In genomic region chr13:41418751-41419150, GRCh38 we compare ENCODE assay signal across 17 cellular contexts. TPM values are rescaled to one million over a fixed set of nuclear protein-coding genes. Genes with fewer than 3 reads are reported as not detected.
A peak's percentile ranks its signal among the peaks of the same experiment; 100 is the strongest.
DNase-seq lines count a peak whose midpoint lies in the region; ATAC-seq and TF ChIP-seq lines count a peak whose summit lies in the region.
"Had no signal": no experiment of that assay in that cellular context is flagged by ENCODE, and none has a peak within 500 bp of the region (broad histone marks: within the 10 kb centered on the region; RNA-seq: fewer than 3 reads in every experiment).

No MANE protein-coding gene starts in this region.

- H3K27me3 Mint-ChIP-seq in activated CD4-positive, alpha-beta T cell treated with anti-CD3 and anti-CD28 coated beads, Interleukin-2, amount 10 ng/mL, durations not matched to agents 24 days and 14 days = peaks cover 3% of the 10 kb centered on the region
- H3K27me3 Mint-ChIP-seq: CD4-positive, alpha-beta memory T cell had no signal

- H2AK5ac ChIP-seq in IMR-90 (ENCODE audit: low read depth, low read length) = no peak overlapping the region; the same call in 1 of the 2 replicates

- H2AFZ ChIP-seq in DND-41 (ENCODE audit: low read depth, low read length) = no peak overlapping the region
- no peak overlapping the region for H2AFZ ChIP-seq in IMR-90 (replicated peaks; ENCODE audit: low read length, poor library complexity)

- H3K56ac ChIP-seq in IMR-90 (ENCODE audit: extremely low read depth, insufficient read depth, low read length) = no peak overlapping the region

- TF ChIP-seq CTCF in DND-41 (IDR thresholded peaks at IDR 0.05; ENCODE audit: borderline replicate concordance, extremely low read depth, low read length, poor library complexity, severe bottlenecking) (no peak), IMR-90 (conservative IDR thresholded peaks at IDR 0.05; ENCODE audit: low read depth, low read length) (no peak), epithelial cell of esophagus (IDR thresholded peaks at IDR 0.05; ENCODE audit: insufficient read depth, low read depth, low read length, missing control alignments) (no peak)

- no peak overlapping the region for H3K4me3 ChIP-seq in DND-41 (ENCODE audit: low read depth in 1 of 2, low read length in 2 of 2)
- H3K4me3 ChIP-seq in IMR-90 (ENCODE audit: insufficient read depth, low read depth, low read length) = no peak overlapping the region
- no peak overlapping the region for H3K4me3 ChIP-seq in epithelial cell of esophagus (ENCODE audit: low read length)
- H3K4me3 ChIP-seq: GM12878, HAP-1 had no signal

- no peaks in the 10 kb centered on the region for H3K36me3 Mint-ChIP-seq in activated CD4-positive, alpha-beta T cell treated with anti-CD3 and anti-CD28 coated beads, Interleukin-2, amount 10 ng/mL, durations not matched to agents 24 days and 14 days (ENCODE audit: low read depth)
- H3K36me3 Mint-ChIP-seq: CD4-positive, alpha-beta memory T cell had no signal

- no peak for TF ChIP-seq RAD21 in IMR-90 (IDR thresholded peaks at IDR 0.05; ENCODE audit: low read length)

- intact Hi-C loops in activated CD4-positive, alpha-beta T cell treated with anti-CD3 and anti-CD28 coated beads, Interleukin-2, amount 10 ng/mL, durations not matched to agents 24 days and 14 days (cut with micrococcal nuclease) = no loop called here
- intact Hi-C loops in IMR-90 (cut with micrococcal nuclease) = no loop called here

- no peak overlapping the region for H4K91ac ChIP-seq in IMR-90 (ENCODE audit: insufficient read depth, low read depth, low read length)

- H3K18ac ChIP-seq in IMR-90 (ENCODE audit: low read depth, low read length) = peak overlapping the region; percentile 52; the same call in 1 of the 2 replicates

- no peak overlapping the region for H2BK5ac ChIP-seq in IMR-90 (ENCODE audit: low read depth, low read length, poor library complexity, severe bottlenecking)

- H4K8ac ChIP-seq in IMR-90 (ENCODE audit: low read depth in 2 of 2, low read length in 2 of 2) = no peak overlapping the region

- BruUV-seq in IMR-90 (replicated peaks; lab: Mats Ljungman, UMichigan) = no TSS peak

- no peak for TF ChIP-seq POLR2A in IMR-90 (IDR thresholded peaks at IDR 0.05; ENCODE audit: low read depth, low read length)

- H3K4me1 ChIP-seq in DND-41 (ENCODE audit: insufficient read depth, low read length) (peaks cover 16% of the 10 kb centered on the region), IMR-90 (ENCODE audit: control insufficient read depth, insufficient read depth, low read length) (peaks cover 2% of the 10 kb centered on the region)
- H3K4me1 ChIP-seq: Caco-2, HAP-1 had no signal

- dilution Hi-C loops in IMR-90 (cut with HindIII; ENCODE audit: low sequenced_read_pairs, unreplicated experiment) = no loop called here

- no peaks in the 10 kb centered on the region for H3K4me1 Mint-ChIP-seq in activated CD4-positive, alpha-beta T cell treated with anti-CD3 and anti-CD28 coated beads, Interleukin-2, amount 10 ng/mL, durations not matched to agents 24 days and 14 days
- H3K4me1 Mint-ChIP-seq: CD4-positive, alpha-beta memory T cell had no signal

- no peak overlapping the region for H3K27ac Mint-ChIP-seq in activated CD4-positive, alpha-beta T cell treated with anti-CD3 and anti-CD28 coated beads, Interleukin-2, amount 10 ng/mL, durations not matched to agents 24 days and 14 days
- H3K27ac Mint-ChIP-seq: CD4-positive, alpha-beta memory T cell had no signal

- H2BK120ac ChIP-seq in IMR-90 (ENCODE audit: low read depth, low read length) = no peak overlapping the region

- 83% methylated on average over 1 of the region's 2 CpGs; no CpG with 5 or more reads in 1 of the 2 experiments for whole genome bisulfite sequencing in IMR-90 (ENCODE audit: extremely low coverage in 2 of 2, insufficient read length in 1 of 2), 2 experiments

- POLR2A ChIA-PET in IMR-90 (lab: Charles Lee; ENCODE audit: unreplicated experiment) = no interaction called here

- in situ Hi-C loops in IMR-90 (cut with MboI; ENCODE audit: low sequenced_read_pairs) = no loop called here

- no peak overlapping the region for H2BK20ac ChIP-seq in IMR-90 (ENCODE audit: low read depth, low read length)

- H3K79me1 ChIP-seq in IMR-90 (ENCODE audit: low read depth in 1 of 2, low read length in 2 of 2) = no peaks in the 10 kb centered on the region

- no peaks in the 10 kb centered on the region for H3K79me2 ChIP-seq in DND-41 (ENCODE audit: insufficient read depth, low read length)

- no peaks in the 10 kb centered on the region for H3K9me3 ChIP-seq in DND-41 (ENCODE audit: insufficient read depth, low read length, severe bottlenecking)
- H3K9me3 ChIP-seq in IMR-90 (ENCODE audit: control insufficient read depth, insufficient read depth, low read length) = peaks cover 6% of the 10 kb centered on the region
- H3K9me3 ChIP-seq: Caco-2, HAP-1 had no signal

- H3K27ac ChIP-seq in DND-41 (ENCODE audit: low read length) (peak overlapping the region; percentile 2; the same call in 1 of the 2 replicates), IMR-90 (ENCODE audit: insufficient read depth, low read length) (no peak overlapping the region)

- no peak overlapping the region for H3K14ac ChIP-seq in IMR-90 (replicated peaks; ENCODE audit: low read depth, low read length)

- H3K9me1 ChIP-seq in IMR-90 (ENCODE audit: insufficient read depth, low read length) = no peaks in the 10 kb centered on the region

- no peaks in the 10 kb centered on the region for H3K9me3 Mint-ChIP-seq in activated CD4-positive, alpha-beta T cell treated with anti-CD3 and anti-CD28 coated beads, Interleukin-2, amount 10 ng/mL, durations not matched to agents 24 days and 14 days

- H3K27me3 ChIP-seq in DND-41 (ENCODE audit: insufficient read depth, low read length, poor library complexity) (no peaks in the 10 kb centered on the region), IMR-90 (ENCODE audit: control insufficient read depth, insufficient read depth, low read length) (peaks cover 2% of the 10 kb centered on the region; the same call in 1 of the 2 replicates)

- H4K5ac ChIP-seq in IMR-90 (ENCODE audit: low read depth, low read length) = no peak overlapping the region

- H4K20me1 ChIP-seq in DND-41 (ENCODE audit: insufficient read depth, low read length) (no peaks in the 10 kb centered on the region), IMR-90 (ENCODE audit: insufficient read depth, low read length) (no peaks in the 10 kb centered on the region)

- H3K23ac ChIP-seq in IMR-90 (ENCODE audit: low read depth, low read length) = no peak overlapping the region

- no peak overlapping the region for H2AK9ac ChIP-seq in IMR-90 (replicated peaks; ENCODE audit: low read depth, low read length, poor library complexity)

- H3K4me2 ChIP-seq in DND-41 (ENCODE audit: insufficient read depth, low read length) = no peak overlapping the region
- no peak overlapping the region for H3K4me2 ChIP-seq in IMR-90 (ENCODE audit: low read depth, low read length)

- H3K4me3 Mint-ChIP-seq in activated CD4-positive, alpha-beta T cell treated with anti-CD3 and anti-CD28 coated beads, Interleukin-2, amount 10 ng/mL, durations not matched to agents 24 days and 14 days = no peak overlapping the region
- H3K4me3 Mint-ChIP-seq: CD4-positive, alpha-beta memory T cell had no signal

- H3K36me3 ChIP-seq in DND-41 (ENCODE audit: insufficient read depth, low read length) = no peaks in the 10 kb centered on the region
- H3K36me3 ChIP-seq in IMR-90 (ENCODE audit: control insufficient read depth, insufficient read depth, low read length) = no peaks in the 10 kb centered on the region
- H3K36me3 ChIP-seq: HAP-1 had no signal

- H3K4ac ChIP-seq in IMR-90 (ENCODE audit: low read depth, low read length) = peak overlapping the region; percentile 23; the same call in 1 of the 2 replicates

- no peak for ATAC-seq in DND-41 (ENCODE audit: insufficient read depth, low read depth)
- ATAC-seq in IMR-90 (ENCODE audit: low read depth) = no peak
- ATAC-seq: GM12878 had no signal

- no peak overlapping the region for H2BK15ac ChIP-seq in IMR-90 (ENCODE audit: low read depth, low read length)

- peak; percentile 21 for DNase-seq in activated CD4-positive, alpha-beta T cell treated with anti-CD3 and anti-CD28 coated beads, Interleukin-2, amount 10 ng/mL, durations not matched to agents 24 days and 14 days
- no peak for DNase-seq in activated CD4-positive, alpha-beta T cell treated with anti-CD3 and anti-CD28 coated beads for 4 hours
- no peak for DNase-seq in DND-41
- DNase-seq in IMR-90 = no peak
- DNase-seq in epithelial cell of esophagus (ENCODE audit: low read depth) = peak; percentile 41
- DNase-seq in NCI-H1105 (lab: John Stamatoyannopoulos, UW) = no peak
- DNase-seq in GM19240 (ENCODE audit: insufficient read length, low spot score) = no peak
- DNase-seq: C1 segment of cervical spinal cord; Caco-2; CD4-positive, alpha-beta memory T cell; DMS153; GDM1; GOT3 had no signal

- H3K9ac ChIP-seq in DND-41 (ENCODE audit: low read depth, low read length) = no peak overlapping the region
- H3K9ac ChIP-seq in IMR-90 (ENCODE audit: low read depth, low read length) = no peak overlapping the region

- CTCF ChIA-PET in IMR-90 (lab: Yijun Ruan, JAX) = no interaction called here

TF ChIP-seq in IMR-90, 13 proteins besides CTCF, POLR2A, EP300 and RAD21 (continues in another document):
- no peak for TF ChIP-seq MAZ (IDR thresholded peaks at IDR 0.05; ENCODE audit: borderline replicate concordance, low read depth, low read length)
- TF ChIP-seq NFE2L2 (IDR thresholded peaks at IDR 0.05; ENCODE audit: low read depth, low read length) = no peak
- TF ChIP-seq CEBPB (IDR thresholded peaks at IDR 0.05; ENCODE audit: low read depth, low read length) = no peak
- TF ChIP-seq MXI1 (IDR thresholded peaks at IDR 0.05; ENCODE audit: borderline replicate concordance, low read depth, low read length) = no peak
- no peak for TF ChIP-seq RFX5 (IDR thresholded peaks at IDR 0.05; ENCODE audit: low read depth, low read length)
- TF ChIP-seq RCOR1 (IDR thresholded peaks at IDR 0.05; ENCODE audit: insufficient replicate concordance, low read length) = no peak
- TF ChIP-seq USF2 (IDR thresholded peaks at IDR 0.05; ENCODE audit: low read depth, low read length) = no peak

RNA-seq across cellular contexts. Expression of gene RGCC, which starts 38.6 kb away (rescaled TPM):
- 113 and 117 TPM in 2 replicates for total RNA-seq in activated CD4-positive, alpha-beta T cell treated with anti-CD3 and anti-CD28 coated beads, Interleukin-2, amount 10 ng/mL, durations not matched to agents 24 days and 14 days
- 6.1 and 7.5 TPM in 2 replicates for total RNA-seq in IMR-90 (2012; rRNA removed)
- polyA plus RNA-seq in IMR-90 (2012; rRNA removed) = 7.6 and 10.6 TPM in 2 replicates
- polyA plus RNA-seq in IMR-90 (2012; cell fraction: cytosol; rRNA removed) = 4.6 and 11.3 TPM in 2 replicates
- 6.4 and 25.4 TPM in 2 replicates for polyA plus RNA-seq in IMR-90 (2012; cell fraction: nucleus; rRNA removed; ENCODE audit: low replicate concordance)
- total RNA-seq: A172, A673 had no signal

Comparison
In these comparisons a context has a peak if more than half of its experiments do, and no peak if none do; other contexts are left out.
1. DNase-seq: peak in activated CD4-positive, alpha-beta T cell treated with anti-CD3 and anti-CD28 coated beads, Interleukin-2, amount 10 ng/mL, durations not matched to agents 24 days and 14 days (single experiment) and epithelial cell of esophagus (single experiment); none in activated CD4-positive, alpha-beta T cell treated with anti-CD3 and anti-CD28 coated beads for 4 hours (0 of 2), DND-41 (single experiment), IMR-90 (single experiment), NCI-H1105 (single experiment) and GM19240 (single experiment).
2. RNA of gene RGCC, which starts 38.6 kb away (total RNA-seq): 113 to 117 TPM in activated CD4-positive, alpha-beta T cell treated with anti-CD3 and anti-CD28 coated beads, Interleukin-2, amount 10 ng/mL, durations not matched to agents 24 days and 14 days; 6.1 to 7.5 TPM in IMR-90; every median in the first group is over 10 times any median in the second.